In the genomic region with DNA sequence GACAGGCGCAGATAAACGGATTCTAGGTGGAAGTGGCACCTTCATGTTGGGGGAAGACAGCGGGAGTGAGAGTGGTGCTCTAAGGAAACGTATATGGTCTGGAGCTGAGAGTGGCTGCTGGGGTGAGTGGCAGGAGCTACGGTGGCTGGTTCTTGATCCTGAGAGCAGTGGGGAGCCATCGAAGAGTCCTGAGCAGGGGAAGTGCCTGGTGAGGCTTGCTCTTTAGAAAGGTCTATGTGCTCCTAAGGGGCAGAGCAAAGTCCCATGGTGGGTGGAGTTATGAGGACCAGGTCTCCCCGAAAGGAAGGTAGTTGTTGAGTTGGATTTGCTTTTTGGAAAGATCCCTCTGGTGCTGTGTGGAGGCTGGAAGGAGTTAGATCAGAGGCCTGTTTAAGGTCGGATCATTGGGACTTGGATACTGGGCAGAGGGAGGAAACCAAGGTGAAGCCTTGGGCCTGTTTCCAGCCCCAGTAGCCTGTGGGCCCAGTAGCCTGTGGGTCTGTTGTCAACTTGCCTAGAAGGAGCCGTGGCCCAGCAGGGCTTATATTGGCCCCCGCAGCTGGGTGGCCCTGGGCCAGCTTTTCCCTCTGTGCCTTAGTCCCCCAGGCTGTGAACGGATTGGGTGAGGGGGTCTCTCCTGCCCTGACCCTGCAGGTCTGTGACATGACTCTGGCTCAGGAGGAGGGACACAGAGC, we compare ENCODE assay signal across 13 cellular contexts. TPM values are rescaled to one million over a fixed set of nuclear protein-coding genes. Genes with fewer than 3 reads are reported as not detected.
DNase-seq lines count a peak whose midpoint lies in the region; ATAC-seq, FAIRE-seq and TF ChIP-seq lines count a peak whose summit lies in the region.
"Had no signal": no experiment of that assay in that cellular context is flagged by ENCODE, and none has a peak within 500 bp of the region (broad histone marks: within the 10 kb centered on the region; RNA-seq: fewer than 3 reads in every experiment).

No MANE protein-coding gene starts in this region.

- WGBS in K562 (ENCODE audit: insufficient coverage, low coverage, missing lambda C conversion rate): 8% methylated on average over 11 of the region's 11 CpGs
- 64 to 84% (median 74%) methylated on average over 11 of the region's 11 CpGs for WGBS in ovary, 3 donors

- POLR2A ChIA-PET in K562 (lab: Yijun Ruan, JAX): interaction anchor here (0.6 to 2.5 kb wide), 2 partner anchors 8 to 10 kb away, joined by 3 to 14 read pairs; no protein-coding TSS in a partner anchor

- no peak for TF ChIP-seq RAD21 in K562 (CRISPR knock-in tag; conservative IDR thresholded peaks at IDR 0.05 in 1 of 2, IDR thresholded peaks at IDR 0.05 in 1 of 2)

- DNase-seq in K562 (ENCODE audit: extremely low read depth in 1 of 4, low spot score in 3 of 4) (no peak), right atrium auricular region (ENCODE audit: low spot score) (no peak), ovary (no peak), type B pancreatic cell (ENCODE audit: extremely low spot score, unreplicated experiment) (no peak), C1 segment of cervical spinal cord (lab: John Stamatoyannopoulos, UW) (no peak), GM10266 (ENCODE audit: extremely low spot score) (no peak), mucosa of gallbladder (ENCODE audit: low spot score) (no peak), KG1 (lab: John Stamatoyannopoulos, UW) (no peak)
- DNase-seq: stimulated activated naive CD8-positive, alpha-beta T cell treated with anti-CD3 and anti-CD28 coated beads, Interleukin-15, amount 100 ng/mL, for 72 hours had no signal

- H3K36me3 ChIP-seq in K562 (ENCODE audit: control insufficient read depth, insufficient read depth, low read length) (no peaks in the 10 kb centered on the region), right atrium auricular region (no peaks in the 10 kb centered on the region), ovary (no peaks in the 10 kb centered on the region)
- H3K36me3 ChIP-seq: SJCRH30 had no signal

- no peaks in the 10 kb centered on the region for H4K20me1 ChIP-seq in K562 (replicated peaks; ENCODE audit: control insufficient read depth, insufficient read depth, low read length)

- H3K4me3 ChIP-seq in K562 (no peak overlapping the region), right atrium auricular region (no peak overlapping the region), ovary (no peak overlapping the region)
- H3K4me3 ChIP-seq: SJCRH30 had no signal

- H2AFZ ChIP-seq in K562 (ENCODE audit: low read depth, low read length): no peak overlapping the region

- TF ChIP-seq POLR2A in K562 (conservative IDR thresholded peaks at IDR 0.05) (no peak), ovary (IDR thresholded peaks at IDR 0.05) (no peak)

- no peak overlapping the region for H3K4me3 Mint-ChIP-seq in type B pancreatic cell
- H3K4me3 Mint-ChIP-seq: IgD-negative memory B cell; stimulated activated naive CD8-positive, alpha-beta T cell treated with anti-CD3 and anti-CD28 coated beads, Interleukin-15, amount 100 ng/mL, for 72 hours had no signal

- H3K9me3 Mint-ChIP-seq in type B pancreatic cell: no peaks in the 10 kb centered on the region
- H3K9me3 Mint-ChIP-seq: activated naive CD4-positive, alpha-beta T cell treated with anti-CD3 and anti-CD28 coated beads, Interleukin-2, amount 50 U/mL, for 72 hours; IgD-negative memory B cell; stimulated activated naive CD8-positive, alpha-beta T cell treated with anti-CD3 and anti-CD28 coated beads, Interleukin-15, amount 100 ng/mL, for 72 hours had no signal

- intact Hi-C loops in K562 (cut with micrococcal nuclease): no loop called here
- intact Hi-C loops in ovary (cut with DNase I): loop anchor here in 1 of 4 donors (2.0 kb wide), 1 partner anchor 34 kb away; no protein-coding TSS in a partner anchor

- no peaks in the 10 kb centered on the region for H3K9me1 ChIP-seq in K562 (ENCODE audit: control insufficient read depth, insufficient read depth, low read length)

- in situ Hi-C loops in K562 (cut with MboI): no loop called here

- no peak overlapping the region for H3K27ac ChIP-seq in K562 (ENCODE audit: extremely low read depth, low read depth, low read length)
- H3K27ac ChIP-seq in right atrium auricular region: peak overlapping the region; percentile 89 to 90
- H3K27ac ChIP-seq in ovary: peak overlapping the region; percentile 16 to 83
- H3K27ac ChIP-seq: SJCRH30 had no signal

- CTCF ChIA-PET in K562 (lab: Yijun Ruan, JAX; ENCODE audit: low intra/inter-chr PET ratio): no interaction called here

- peaks cover 17 to 41% of the 10 kb centered on the region in 2 experiments; a peak in 4 of 5 replicates for H3K27me3 ChIP-seq in K562 (ENCODE audit: control insufficient read depth in 2 of 2, insufficient read depth in 2 of 2, low read length in 2 of 2)
- no peaks in the 10 kb centered on the region for H3K27me3 ChIP-seq in right atrium auricular region
- H3K27me3 ChIP-seq in ovary: no peaks in the 10 kb centered on the region
- H3K27me3 ChIP-seq: SJCRH30 had no signal

- H3K27me3 Mint-ChIP-seq in type B pancreatic cell: no peaks in the 10 kb centered on the region
- H3K27me3 Mint-ChIP-seq: IgD-negative memory B cell; stimulated activated naive CD8-positive, alpha-beta T cell treated with anti-CD3 and anti-CD28 coated beads, Interleukin-15, amount 100 ng/mL, for 72 hours had no signal

- H3K4me1 Mint-ChIP-seq in type B pancreatic cell (ENCODE audit: unreplicated experiment): peaks cover 19% of the 10 kb centered on the region
- H3K4me1 Mint-ChIP-seq: IgD-negative memory B cell; stimulated activated naive CD8-positive, alpha-beta T cell treated with anti-CD3 and anti-CD28 coated beads, Interleukin-15, amount 100 ng/mL, for 72 hours had no signal

- no peaks in the 10 kb centered on the region for H3K36me3 Mint-ChIP-seq in type B pancreatic cell
- H3K36me3 Mint-ChIP-seq: activated naive CD4-positive, alpha-beta T cell treated with anti-CD3 and anti-CD28 coated beads, Interleukin-2, amount 50 U/mL, for 72 hours; IgD-negative memory B cell had no signal

- H3K9me3 ChIP-seq in K562 (replicated peaks; ENCODE audit: control insufficient read depth, insufficient read depth, low read depth, low read length) (no peaks in the 10 kb centered on the region), right atrium auricular region (no peaks in the 10 kb centered on the region), ovary (no peaks in the 10 kb centered on the region)
- H3K9me3 ChIP-seq: SJCRH30 had no signal

- H3K9ac ChIP-seq in K562 (ENCODE audit: insufficient read depth in 1 of 2, low read depth in 2 of 2, low read length in 2 of 2): no peak overlapping the region

- H3K4me1 ChIP-seq in K562 (replicated peaks in 1 of 2; ENCODE audit: control insufficient read depth in 2 of 2, insufficient read depth in 2 of 2, low read length in 2 of 2): peaks cover 0 to 14% of the 10 kb centered on the region in 2 experiments; a peak in 3 of 5 replicates
- H3K4me1 ChIP-seq in right atrium auricular region: peaks cover 0 to 71% of the 10 kb centered on the region in 2 donors
- peaks cover 26% of the 10 kb centered on the region for H3K4me1 ChIP-seq in ovary (ENCODE audit: insufficient read depth)

- no peak for FAIRE-seq in K562 (lab: Jason Lieb, UNC)
- FAIRE-seq: frontal cortex had no signal

- TF ChIP-seq CTCF in K562 (IDR thresholded peaks at IDR 0.05 in 2 of 3, conservative IDR thresholded peaks at IDR 0.05 in 1 of 3; ENCODE audit: insufficient read depth in 2 of 3, low read depth in 1 of 3, low read length in 3 of 3) (no peak), right atrium auricular region (IDR thresholded peaks at IDR 0.05) (no peak), ovary (IDR thresholded peaks at IDR 0.05) (no peak), type B pancreatic cell (conservative IDR thresholded peaks at IDR 0.05) (no peak), GM10266 (IDR thresholded peaks at IDR 0.05; ENCODE audit: control insufficient read depth, insufficient read depth, low read depth, missing control alignments) (no peak)

- peak overlapping the region; percentile 15 for H3K27ac Mint-ChIP-seq in type B pancreatic cell

- no peaks in the 10 kb centered on the region for H3K79me2 ChIP-seq in K562 (ENCODE audit: control insufficient read depth, insufficient read depth, low read length)

- no peak overlapping the region for H3K4me2 ChIP-seq in K562 (ENCODE audit: insufficient read depth, low read length)

- no TSS peak for BruUV-seq in K562 (replicated peaks; lab: Mats Ljungman, UMichigan)

- ATAC-seq in K562: no peak
- ATAC-seq: activated naive CD4-positive, alpha-beta T cell treated with anti-CD3 and anti-CD28 coated beads, Interleukin-2, amount 50 U/mL, for 72 hours; stimulated activated naive CD8-positive, alpha-beta T cell treated with anti-CD3 and anti-CD28 coated beads, Interleukin-15, amount 100 ng/mL, for 72 hours had no signal

- TF ChIP-seq EP300 in K562 (IDR thresholded peaks at IDR 0.05; ENCODE audit: low read length) (no peak), ovary (IDR thresholded peaks at IDR 0.05) (no peak)

RNA-seq across cellular contexts. Expression of a gene that starts 33.0 kb away (rescaled TPM):
- 1.0 and 3.3 TPM in 2 replicates for total RNA-seq in K562 (2011; cell fraction: chromatin; rRNA removed; ENCODE audit: low replicate concordance)
- total RNA-seq in K562 (2011; cell fraction: nucleolus; rRNA removed): 1.4 and 1.7 TPM in 2 replicates
- total RNA-seq in K562 (2011; cell fraction: nucleoplasm; rRNA removed): 0.73 and 1.7 TPM in 2 replicates
- total RNA-seq in K562 (2014; rRNA removed) (0.49 and 0.64 TPM in 2 replicates), K562 (2014; rRNA removed; fragmentation: Illumina TruSeq; extraction: Trizol) (0.04 and 0.16 TPM in 2 replicates), K562 (2015; rRNA removed; fragmentation: Illumina TruSeq; extraction: Trizol) (0.33 and 0.64 TPM in 2 replicates), K562 (2021) (0.89 and 1.2 TPM in 2 replicates), right atrium auricular region (10 to 100 TPM in 1 of 2 donors, 1 to 10 TPM in 1; 9.1 to 27.0 TPM), ovary (10 to 100 TPM in 5 of 7 donors, 1 to 10 TPM in 2; 7.6 to 28.4 (median 17.0) TPM), type B pancreatic cell (ENCODE audit: low replicate concordance) (5.2 and 11.6 TPM in 2 replicates), mucosa of gallbladder (38.1 TPM)
- polyA plus RNA-seq in K562 (2011; rRNA removed) (0.31 and 2.8 TPM in 2 replicates), K562 (2014; fragmentation: Illumina TruSeq; extraction: Trizol) (0.42 and 0.91 TPM in 2 replicates), K562 (2014; fragmentation: Nextera tagmentation; extraction: Ambion mirVana) (not detected), K562 (2014; rRNA removed) (0.71 and 0.78 TPM in 2 replicates), ovary (1 to 10 TPM; 3.0 to 7.2 TPM)
- polyA plus RNA-seq in K562 (2011; cell fraction: cytosol; rRNA removed): 0.63 and 1.6 TPM in 2 replicates
- polyA plus RNA-seq in K562 (2011; cell fraction: nucleus; rRNA removed): 2.9 and 6.7 TPM in 2 replicates
- polyA plus RNA-seq in K562 (2012): 0.46 and 1.5 TPM in 2 replicates
- polyA minus RNA-seq in K562 (2011; rRNA and poly(A)+ RNA removed): 0.21 and 2.1 TPM in 2 replicates
- polyA minus RNA-seq in K562 (2011; cell fraction: cytosol; rRNA and poly(A)+ RNA removed): 1.2 TPM in 1 of 2 replicates, not detected in the other
- polyA minus RNA-seq in K562 (2011; cell fraction: nucleus; rRNA and poly(A)+ RNA removed): 0.40 and 5.1 TPM in 2 replicates

RNA-seq across cellular contexts. Expression of a gene that starts 42.3 kb away (rescaled TPM):
- not detected in 2 replicates for total RNA-seq in K562 (2011; cell fraction: chromatin; rRNA removed; ENCODE audit: low replicate concordance)
- total RNA-seq in K562 (2011; cell fraction: nucleolus; rRNA removed): not detected in 2 replicates
- total RNA-seq in K562 (2011; cell fraction: nucleoplasm; rRNA removed): not detected in 2 replicates
- total RNA-seq in K562 (2014; rRNA removed) (not detected in 2 replicates), K562 (2014; rRNA removed; fragmentation: Illumina TruSeq; extraction: Trizol) (not detected in 2 replicates), K562 (2015; rRNA removed; fragmentation: Illumina TruSeq; extraction: Trizol) (not detected in 2 replicates), K562 (2021) (not detected in 2 replicates), right atrium auricular region (under 1 TPM in 1 of 2 donors, not detected in 1; 0.63 TPM), ovary (not detected), type B pancreatic cell (ENCODE audit: low replicate concordance) (0.39 and 5.8 TPM in 2 replicates), mucosa of gallbladder (not detected)
- polyA plus RNA-seq in K562 (2011; rRNA removed) (not detected in 2 replicates), K562 (2014; fragmentation: Illumina TruSeq; extraction: Trizol) (not detected in 2 replicates), K562 (2014; fragmentation: Nextera tagmentation; extraction: Ambion mirVana) (not detected), K562 (2014; rRNA removed) (not detected in 2 replicates), ovary (under 1 TPM in 1 of 2 donors, not detected in 1; 0.06 TPM)
- polyA plus RNA-seq in K562 (2011; cell fraction: cytosol; rRNA removed): 0.04 TPM in 1 of 2 replicates, not detected in the other
- polyA plus RNA-seq in K562 (2011; cell fraction: nucleus; rRNA removed): not detected in 2 replicates
- not detected in 2 replicates for polyA plus RNA-seq in K562 (2012)
- polyA minus RNA-seq in K562 (2011; rRNA and poly(A)+ RNA removed): not detected in 2 replicates
- not detected in 2 replicates for polyA minus RNA-seq in K562 (2011; cell fraction: cytosol; rRNA and poly(A)+ RNA removed)
- polyA minus RNA-seq in K562 (2011; cell fraction: nucleus; rRNA and poly(A)+ RNA removed): not detected in 2 replicates
- total RNA-seq: activated naive CD4-positive, alpha-beta T cell treated with anti-CD3 and anti-CD28 coated beads, Interleukin-2, amount 50 U/mL, for 72 hours; frontal cortex; SJCRH30 had no signal
- polyA plus RNA-seq: IgD-negative memory B cell had no signal
